22 cellular contexts compared by ENCODE assay signal in genomic region chr15:90857337-90857736, GRCh38. TPM values are rescaled to one million over a fixed set of nuclear protein-coding genes. Genes with fewer than 3 reads are reported as not detected.
DNase-seq lines count a peak whose midpoint lies in the region; ATAC-seq and TF ChIP-seq lines count a peak whose summit lies in the region.
"Had no signal": no experiment of that assay in that cellular context is flagged by ENCODE, and none has a peak within 500 bp of the region (broad histone marks: within the 10 kb centered on the region; RNA-seq: fewer than 3 reads in every experiment).

No MANE protein-coding gene starts in this region.

- no peak for TF ChIP-seq CTCF in Peyer's patch (IDR thresholded peaks at IDR 0.05)
- TF ChIP-seq CTCF in Calu3 (IDR thresholded peaks at IDR 0.05; ENCODE audit: unreplicated experiment), result no peak
- no peak for TF ChIP-seq CTCF in neural progenitor cell (IDR thresholded peaks at IDR 0.05)

- H3K23ac ChIP-seq in trophoblast cell (ENCODE audit: low read length), result no peak overlapping the region

- H3K4me3 ChIP-seq in Peyer's patch, result no peak overlapping the region
- H3K4me3 ChIP-seq in trophoblast cell (ENCODE audit: low read depth, low read length), result no peak overlapping the region
- no peak overlapping the region for H3K4me3 ChIP-seq in neural progenitor cell
- H3K4me3 ChIP-seq: cardiac muscle cell, HAP-1, psoas muscle had no signal

- no peak overlapping the region for H3K4ac ChIP-seq in trophoblast cell (ENCODE audit: low read depth, low read length)

- no peak overlapping the region for H3K4me3 Mint-ChIP-seq in activated naive CD4-positive, alpha-beta T cell treated with anti-CD3 and anti-CD28 coated beads, Interleukin-2, amount 10 ng/mL, durations not matched to agents 7 days and 5 days
- peak overlapping the region in 1 of 2 donors; percentile 51 for H3K4me3 Mint-ChIP-seq in effector memory CD8-positive, alpha-beta T cell
- H3K4me3 Mint-ChIP-seq in Calu3 (ENCODE audit: low read depth, unreplicated experiment), result no peak overlapping the region
- H3K4me3 Mint-ChIP-seq in neural progenitor cell, result no peak overlapping the region

- no peak overlapping the region for H4K8ac ChIP-seq in trophoblast cell (ENCODE audit: low read depth, low read length)

- no peak overlapping the region for H2AFZ ChIP-seq in trophoblast cell (ENCODE audit: insufficient read depth, low read length, poor library complexity)
- H2AFZ ChIP-seq in neural progenitor cell (replicated peaks), result no peak overlapping the region

- H4K91ac ChIP-seq in trophoblast cell (ENCODE audit: low read depth, low read length), result peak overlapping the region; percentile 31

- H3K79me1 ChIP-seq in trophoblast cell (ENCODE audit: low read length), result peaks cover 8% of the 10 kb centered on the region

- H3K18ac ChIP-seq in trophoblast cell (ENCODE audit: low read length), result no peak overlapping the region

- no peak overlapping the region for H3K14ac ChIP-seq in trophoblast cell (ENCODE audit: low read length)

- no peak for ATAC-seq in effector memory CD8-positive, alpha-beta T cell (replicated peaks)

- H3K36me3 Mint-ChIP-seq in activated naive CD4-positive, alpha-beta T cell treated with anti-CD3 and anti-CD28 coated beads, Interleukin-2, amount 10 ng/mL, durations not matched to agents 7 days and 5 days, result peaks cover 6% of the 10 kb centered on the region
- peaks cover 30% of the 10 kb centered on the region for H3K36me3 Mint-ChIP-seq in effector memory CD8-positive, alpha-beta T cell (ENCODE audit: insufficient read depth)
- H3K36me3 Mint-ChIP-seq in Calu3 (ENCODE audit: insufficient read depth, unreplicated experiment), result no peaks in the 10 kb centered on the region
- H3K36me3 Mint-ChIP-seq in neural progenitor cell, result no peaks in the 10 kb centered on the region

- H3K79me2 ChIP-seq in trophoblast cell (ENCODE audit: control insufficient read depth, insufficient read depth, low read length, poor library complexity) (no peaks in the 10 kb centered on the region), neural progenitor cell (ENCODE audit: low read depth) (no peaks in the 10 kb centered on the region)

- H3K4me1 Mint-ChIP-seq in activated naive CD4-positive, alpha-beta T cell treated with anti-CD3 and anti-CD28 coated beads, Interleukin-2, amount 10 ng/mL, durations not matched to agents 7 days and 5 days, result peaks cover 73% of the 10 kb centered on the region
- peaks cover 18 to 50% of the 10 kb centered on the region in 2 donors for H3K4me1 Mint-ChIP-seq in effector memory CD8-positive, alpha-beta T cell (ENCODE audit: low read depth in 2 of 2)
- H3K4me1 Mint-ChIP-seq in Calu3 (ENCODE audit: low read depth, unreplicated experiment), result peaks cover 21% of the 10 kb centered on the region
- H3K4me1 Mint-ChIP-seq in neural progenitor cell, result peaks cover 4% of the 10 kb centered on the region

- intact Hi-C loops in Calu3 (cut with micrococcal nuclease; ENCODE audit: unreplicated experiment), result no loop called here

- no peaks in the 10 kb centered on the region for H3K36me3 ChIP-seq in Peyer's patch
- no peaks in the 10 kb centered on the region for H3K36me3 ChIP-seq in trophoblast cell (ENCODE audit: control insufficient read depth in 1 of 2, insufficient read depth in 2 of 2, low read length in 2 of 2)
- H3K36me3 ChIP-seq in neural progenitor cell, result no peaks in the 10 kb centered on the region
- H3K36me3 ChIP-seq: cardiac muscle cell, HAP-1 had no signal

- TF ChIP-seq POLR2A in Peyer's patch (IDR thresholded peaks at IDR 0.05), result no peak

- H3K9me3 Mint-ChIP-seq in activated naive CD4-positive, alpha-beta T cell treated with anti-CD3 and anti-CD28 coated beads, Interleukin-2, amount 10 ng/mL, durations not matched to agents 7 days and 5 days, result no peaks in the 10 kb centered on the region
- no peaks in the 10 kb centered on the region for H3K9me3 Mint-ChIP-seq in effector memory CD8-positive, alpha-beta T cell
- H3K9me3 Mint-ChIP-seq in Calu3 (ENCODE audit: low read depth, unreplicated experiment), result no peaks in the 10 kb centered on the region
- no peaks in the 10 kb centered on the region for H3K9me3 Mint-ChIP-seq in neural progenitor cell
- H3K9me3 Mint-ChIP-seq: CD4-positive, CD25-positive, alpha-beta regulatory T cell had no signal

- H3K27me3 ChIP-seq in Peyer's patch (no peaks in the 10 kb centered on the region), trophoblast cell (ENCODE audit: insufficient read depth, low read length) (no peaks in the 10 kb centered on the region), neural progenitor cell (no peaks in the 10 kb centered on the region)
- H3K27me3 ChIP-seq: cardiac muscle cell had no signal

- no peak overlapping the region for H3K9ac ChIP-seq in trophoblast cell (ENCODE audit: low read length)
- no peak overlapping the region for H3K9ac ChIP-seq in neural progenitor cell

- no peaks in the 10 kb centered on the region for H3K27me3 Mint-ChIP-seq in activated naive CD4-positive, alpha-beta T cell treated with anti-CD3 and anti-CD28 coated beads, Interleukin-2, amount 10 ng/mL, durations not matched to agents 7 days and 5 days
- no peaks in the 10 kb centered on the region for H3K27me3 Mint-ChIP-seq in effector memory CD8-positive, alpha-beta T cell
- H3K27me3 Mint-ChIP-seq in Calu3 (ENCODE audit: unreplicated experiment) (no peaks in the 10 kb centered on the region), neural progenitor cell (ENCODE audit: insufficient read depth, low read depth) (peaks cover 4% of the 10 kb centered on the region)
- H3K27me3 Mint-ChIP-seq: CD4-positive, CD25-positive, alpha-beta regulatory T cell had no signal

- DNase-seq in activated naive CD4-positive, alpha-beta T cell treated with anti-CD3 and anti-CD28 coated beads, Interleukin-2, amount 10 ng/mL, durations not matched to agents 7 days and 5 days, result no peak
- no peak for DNase-seq in activated naive CD4-positive, alpha-beta T cell treated with anti-CD3 and anti-CD28 coated beads, Interleukin-2, amount 50 U/mL, for 16 hours
- no peak for DNase-seq in Peyer's patch
- DNase-seq in effector memory CD8-positive, alpha-beta T cell, result no peak
- DNase-seq in trophoblast cell, result no peak
- DNase-seq in Calu3, result no peak
- no peak for DNase-seq in effector CD4-positive, alpha-beta T cell
- DNase-seq in neural progenitor cell (ENCODE audit: low spot score), result no peak
- DNase-seq: dermis blood vessel endothelial cell, GF-D8, head of caudate nucleus, IMR-90, midbrain, NCI-H1417, NCI-H2107, NCI-H510A treated with DMSO at 0.1 percent for 48 hours, psoas muscle, SIG-M5 had no signal

- H3K4me1 ChIP-seq in Peyer's patch (peaks cover 0 to 20% (median 8%) of the 10 kb centered on the region in 4 donors), trophoblast cell (ENCODE audit: control insufficient read depth in 1 of 2, insufficient read depth in 2 of 2, low read length in 2 of 2) (peaks cover 19 to 21% of the 10 kb centered on the region in 2 experiments), neural progenitor cell (peaks cover 4% of the 10 kb centered on the region)
- H3K4me1 ChIP-seq: HAP-1, psoas muscle had no signal

- peak overlapping the region in 3 of 4 donors; percentile 52 to 66 (median 55) for H3K27ac ChIP-seq in Peyer's patch
- H3K27ac ChIP-seq in trophoblast cell (ENCODE audit: low read depth, low read length), result no peak overlapping the region
- H3K27ac ChIP-seq in neural progenitor cell, result no peak overlapping the region
- H3K27ac ChIP-seq: cardiac muscle cell, psoas muscle had no signal

- H4K12ac ChIP-seq in trophoblast cell (ENCODE audit: low read depth, low read length), result no peak overlapping the region

- peak overlapping the region; percentile 28 for H2AK5ac ChIP-seq in trophoblast cell (ENCODE audit: low read length)

- WGBS in trophoblast cell (ENCODE audit: extremely low coverage, insufficient coverage, insufficient read length), result no CpG with 5 or more reads among the region's 8 CpGs

- H3F3A ChIP-seq in neural progenitor cell (ENCODE audit: low read depth), result no peaks in the 10 kb centered on the region

- H2BK5ac ChIP-seq in trophoblast cell (ENCODE audit: low read depth, low read length, poor library complexity), result no peak overlapping the region

- no TSS peak for BruUV-seq in Calu3 (replicated peaks; lab: Mats Ljungman, UMichigan)

- H3K9me3 ChIP-seq in Peyer's patch (no peaks in the 10 kb centered on the region), trophoblast cell (ENCODE audit: insufficient read depth, low read depth, low read length) (no peaks in the 10 kb centered on the region), neural progenitor cell (ENCODE audit: low read depth) (no peaks in the 10 kb centered on the region)
- H3K9me3 ChIP-seq: HAP-1, psoas muscle had no signal

- CTCF ChIA-PET in activated naive CD4-positive, alpha-beta T cell treated with anti-CD3 and anti-CD28 coated beads, Interleukin-2, amount 10 ng/mL, durations not matched to agents 7 days and 5 days (lab: Charles Lee), result no interaction called here
- CTCF ChIA-PET in Calu3 (lab: Charles Lee), result no interaction called here

- no peak overlapping the region for H2BK120ac ChIP-seq in trophoblast cell (ENCODE audit: insufficient read depth, low read length, poor library complexity)

- no peak overlapping the region for H2BK12ac ChIP-seq in trophoblast cell (ENCODE audit: low read length)

- no peak overlapping the region for H3K4me2 ChIP-seq in trophoblast cell (ENCODE audit: low read length)
- no peak overlapping the region for H3K4me2 ChIP-seq in neural progenitor cell

- no peaks in the 10 kb centered on the region for H4K20me1 ChIP-seq in neural progenitor cell (ENCODE audit: low read depth)

- H3K27ac Mint-ChIP-seq in activated naive CD4-positive, alpha-beta T cell treated with anti-CD3 and anti-CD28 coated beads, Interleukin-2, amount 10 ng/mL, durations not matched to agents 7 days and 5 days, result peak overlapping the region; percentile 42
- peak overlapping the region; percentile 29 to 85 for H3K27ac Mint-ChIP-seq in effector memory CD8-positive, alpha-beta T cell
- no peak overlapping the region for H3K27ac Mint-ChIP-seq in Calu3 (ENCODE audit: unreplicated experiment)
- H3K27ac Mint-ChIP-seq in neural progenitor cell, result no peak overlapping the region

RNA-seq across cellular contexts. Expression of gene FURIN, which starts 11.1 kb away (rescaled TPM):
- total RNA-seq in Peyer's patch (10 to 100 TPM; 53.6 to 76.7 (median 70.1) TPM), Calu3 (2022) (61.7 and 76.6 TPM in 2 replicates), neural progenitor cell (ENCODE audit: low replicate concordance) (8.3 and 18.8 TPM in 2 replicates)
- 241 and 261 TPM in 2 replicates for polyA plus RNA-seq in trophoblast cell (2013)

RNA-seq across cellular contexts. Expression of gene FES, which starts 27.0 kb away (rescaled TPM):
- total RNA-seq in Peyer's patch (10 to 100 TPM in 3 of 4 donors, 1 to 10 TPM in 1; 4.7 to 37.1 (median 20.5) TPM), Calu3 (2022) (1.6 and 1.7 TPM in 2 replicates), neural progenitor cell (ENCODE audit: low replicate concordance) (11.7 and 14.1 TPM in 2 replicates)
- polyA plus RNA-seq in trophoblast cell (2013), result 11.0 and 11.7 TPM in 2 replicates
- total RNA-seq: M059J had no signal

RNA-seq across cellular contexts. Expression of gene MAN2A2, which starts 45.8 kb away (rescaled TPM):
- 100 to 1,000 TPM in 3 of 4 donors, 10 to 100 TPM in 1; 76.2 to 188 (median 141) TPM for total RNA-seq in Peyer's patch
- 21.0 and 22.3 TPM in 2 replicates for polyA plus RNA-seq in trophoblast cell (2013)
- total RNA-seq in Calu3 (2022), result 56.1 and 58.5 TPM in 2 replicates
- total RNA-seq in neural progenitor cell (ENCODE audit: low replicate concordance), result 7.0 and 15.3 TPM in 2 replicates

Comparison
In these comparisons a context has a peak if more than half of its experiments do, and no peak if none do; other contexts are left out.
1. H3K27ac Mint-ChIP-seq: peak in activated naive CD4-positive, alpha-beta T cell treated with anti-CD3 and anti-CD28 coated beads, Interleukin-2, amount 10 ng/mL, durations not matched to agents 7 days and 5 days (single experiment) and effector memory CD8-positive, alpha-beta T cell (2 of 2); none in Calu3 (single experiment) and neural progenitor cell (single experiment).
2. H3K27ac ChIP-seq: peak in Peyer's patch (3 of 4); none in trophoblast cell (single experiment) and neural progenitor cell (single experiment).